In the genomic region with DNA sequence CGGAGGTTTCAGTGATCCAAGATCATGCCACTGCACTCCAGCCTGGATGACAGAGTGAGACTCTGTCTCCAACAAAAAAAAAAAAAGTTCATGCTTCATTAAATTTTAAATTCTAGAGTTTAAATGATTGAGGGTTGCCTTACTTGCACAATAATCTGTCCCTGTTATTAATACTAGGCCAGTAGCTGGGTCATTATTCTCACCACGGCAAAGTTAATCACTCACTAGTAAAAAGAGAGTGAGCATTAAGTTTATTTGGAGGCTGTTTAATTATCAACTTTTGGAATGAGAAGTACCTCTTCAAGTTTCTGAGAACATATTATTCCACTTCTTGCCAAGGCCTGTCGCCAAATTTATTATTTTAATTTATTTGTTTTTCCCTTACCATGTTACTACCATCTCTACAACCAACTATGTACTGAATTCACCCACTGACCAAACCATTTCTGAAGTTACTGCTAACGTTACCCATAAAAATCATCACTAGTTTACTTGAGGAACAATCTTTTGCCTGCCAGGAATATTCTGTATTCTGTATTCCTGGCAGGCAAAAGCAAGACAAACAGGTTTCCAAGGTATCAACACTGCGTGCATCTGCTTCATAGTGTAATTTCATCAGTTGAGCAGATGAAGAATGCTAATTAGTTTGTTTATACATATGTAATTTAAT, we compare ENCODE assay signal across 18 cellular contexts. TPM values are rescaled to one million over a fixed set of nuclear protein-coding genes. Genes with fewer than 3 reads are reported as not detected.
DNase-seq lines count a peak whose midpoint lies in the region; ATAC-seq and TF ChIP-seq lines count a peak whose summit lies in the region.
"Had no signal": no experiment of that assay in that cellular context is flagged by ENCODE, and none has a peak within 500 bp of the region (broad histone marks: within the 10 kb centered on the region; RNA-seq: fewer than 3 reads in every experiment).

No MANE protein-coding gene starts in this region.

- H3K9ac ChIP-seq in Karpas-422 (ENCODE audit: low read length) (no peak overlapping the region), rectal smooth muscle tissue (ENCODE audit: low read length) (no peak overlapping the region)
- H3K9ac ChIP-seq: BLaER1 treated with 17β-estradiol and CSF1 and Interleukin-3, amounts not matched to agents 10 nM and 100 nM had no signal

- DNase-seq in Karpas-422 (no peak), left ventricle myocardium inferior (no peak), NCI-H446 (lab: John Stamatoyannopoulos, UW) (no peak), SW480 (ENCODE audit: low spot score) (no peak)
- DNase-seq in stimulated activated CD4-positive, alpha-beta T cell treated with anti-CD3 and anti-CD28 coated beads, Interleukin-12 subunit alpha, Interleukin-12 subunit beta, amount 100 ng/mL, for 4 hours: no peak
- DNase-seq: activated CD4-positive, CD25-positive, alpha-beta regulatory T cell treated with anti-CD3 and anti-CD28 coated beads, Interleukin-2, amount 50 U/mL, for 72 hours; activated CD8-positive, alpha-beta memory T cell treated with anti-CD3 and anti-CD28 coated beads, Interleukin-2, amount 50 U/mL, for 4 hours; activated naive CD4-positive, alpha-beta T cell; hippocampal formation; NCI-H2029; NCI-H82; nephron progenitor cell had no signal

- no peaks in the 10 kb centered on the region for H3K79me2 ChIP-seq in Karpas-422 (ENCODE audit: low read length)

- TF ChIP-seq CTCF in left ventricle myocardium inferior (IDR thresholded peaks at IDR 0.05; ENCODE audit: borderline replicate concordance): no peak

- H3K27ac ChIP-seq in Karpas-422 (ENCODE audit: low read length) (peak overlapping the region; percentile 77), left ventricle myocardium inferior (replicated peaks) (peak overlapping the region; percentile 76), rectal smooth muscle tissue (ENCODE audit: low read depth, low read length) (peak overlapping the region; percentile 58)
- H3K27ac ChIP-seq: BLaER1 treated with 17β-estradiol and CSF1 and Interleukin-3, amounts not matched to agents 10 nM and 100 nM had no signal

- peaks cover 4% of the 10 kb centered on the region for H3K36me3 ChIP-seq in Karpas-422 (ENCODE audit: insufficient read depth, low read length)
- peaks cover 9% of the 10 kb centered on the region for H3K36me3 ChIP-seq in left ventricle myocardium inferior
- H3K36me3 ChIP-seq in rectal smooth muscle tissue (ENCODE audit: control insufficient read depth, insufficient read depth, low read length): peaks cover 3% of the 10 kb centered on the region
- H3K36me3 ChIP-seq: BLaER1 treated with 17β-estradiol and CSF1 and Interleukin-3, amounts not matched to agents 10 nM and 100 nM had no signal

- ATAC-seq in GM19395 (IDR thresholded peaks at IDR 0.05; ENCODE audit: unreplicated experiment) (peak; percentile 52), HG02938 (IDR thresholded peaks at IDR 0.05; ENCODE audit: unreplicated experiment) (no peak)

- H3K9me2 ChIP-seq in Karpas-422 (replicated peaks; ENCODE audit: insufficient read depth, low read length): no peaks in the 10 kb centered on the region

- H3K4me1 ChIP-seq in Karpas-422 (ENCODE audit: low read length) (peaks cover 89% of the 10 kb centered on the region), left ventricle myocardium inferior (peaks cover 83% of the 10 kb centered on the region), rectal smooth muscle tissue (ENCODE audit: control insufficient read depth, insufficient read depth, low read length) (peaks cover 22% of the 10 kb centered on the region)

- H3K27me3 ChIP-seq in Karpas-422 (ENCODE audit: low read length) (no peaks in the 10 kb centered on the region), left ventricle myocardium inferior (ENCODE audit: low read depth) (no peaks in the 10 kb centered on the region), rectal smooth muscle tissue (ENCODE audit: control insufficient read depth, insufficient read depth, low read length) (no peaks in the 10 kb centered on the region)
- H3K27me3 ChIP-seq: BLaER1 treated with 17β-estradiol and CSF1 and Interleukin-3, amounts not matched to agents 10 nM and 100 nM had no signal

- H3K9me3 ChIP-seq in Karpas-422 (ENCODE audit: low read length) (peaks cover 5% of the 10 kb centered on the region), left ventricle myocardium inferior (replicated peaks) (peaks cover 3% of the 10 kb centered on the region)

- peak overlapping the region; percentile 43 for H2AFZ ChIP-seq in Karpas-422 (ENCODE audit: low read length)

- no peaks in the 10 kb centered on the region for H4K20me1 ChIP-seq in Karpas-422 (ENCODE audit: insufficient read depth, low read depth, low read length)
- H4K20me1 ChIP-seq: BLaER1 treated with 17β-estradiol and CSF1 and Interleukin-3, amounts not matched to agents 10 nM and 100 nM had no signal

- H3K4me3 ChIP-seq in Karpas-422 (ENCODE audit: low read length) (no peak overlapping the region), left ventricle myocardium inferior (no peak overlapping the region), rectal smooth muscle tissue (ENCODE audit: low read length) (no peak overlapping the region)
- H3K4me3 ChIP-seq: BLaER1 treated with 17β-estradiol and CSF1 and Interleukin-3, amounts not matched to agents 10 nM and 100 nM had no signal

- no peak overlapping the region for H3K4me2 ChIP-seq in Karpas-422 (ENCODE audit: low read depth, low read length, poor library complexity, severe bottlenecking)
- H3K4me2 ChIP-seq: BLaER1 treated with 17β-estradiol and CSF1 and Interleukin-3, amounts not matched to agents 10 nM and 100 nM had no signal

- intact Hi-C loops in left ventricle myocardium inferior (cut with micrococcal nuclease): no loop called here

RNA-seq across cellular contexts. Expression of a gene that starts 26.5 kb away (rescaled TPM):
- 3.0 and 6.1 TPM in 2 replicates for total RNA-seq in Karpas-422 (2014; rRNA removed; shearing (Covaris generic); ENCODE audit: low replicate concordance)
- 43.0 TPM for total RNA-seq in left ventricle myocardium inferior
- total RNA-seq: MCF 10A; T-helper 2 cell treated with Interferon-gamma antibody and Interleukin-4, amounts not matched to agents 100 ng/mL and 5 ng/mL, for 36 hours had no signal
